30 cellular contexts compared by ENCODE assay signal in the genomic region with DNA sequence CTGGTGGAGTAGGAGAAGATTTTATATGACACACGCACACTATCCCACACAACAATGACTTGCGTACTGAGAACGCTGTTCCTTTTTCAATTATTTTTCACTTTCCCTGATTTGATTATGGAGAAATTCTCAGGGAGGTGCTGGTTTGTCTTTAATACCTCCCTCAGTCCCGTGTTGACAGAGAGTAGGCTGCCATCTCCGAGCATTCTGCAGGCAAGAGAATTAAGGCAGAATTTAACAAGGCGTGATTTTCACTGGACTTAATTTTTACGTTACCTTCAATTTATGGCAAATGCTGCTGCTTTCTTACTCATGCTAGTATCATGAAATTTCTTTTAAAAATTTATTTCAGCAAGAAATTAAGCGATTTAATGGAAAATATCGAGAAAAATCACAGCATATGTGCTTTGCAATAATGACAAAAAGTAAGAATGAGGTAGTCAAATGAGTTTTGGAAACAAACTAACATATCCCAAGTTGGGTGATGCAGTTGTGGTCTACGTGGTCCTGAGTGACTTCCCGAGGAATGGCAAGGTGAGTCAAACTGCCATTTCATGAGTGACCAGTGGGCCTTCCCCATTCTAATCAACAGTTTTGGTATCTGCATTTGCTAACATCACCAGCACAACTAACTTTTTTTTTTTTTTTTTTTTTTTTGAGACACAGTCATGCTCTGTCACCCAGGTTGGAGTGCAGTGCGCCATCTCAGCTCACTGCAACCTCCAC. TPM values are rescaled to one million over a fixed set of nuclear protein-coding genes. Genes with fewer than 3 reads are reported as not detected.
"Had no signal": no experiment of that assay in that cellular context is flagged by ENCODE, and none has a peak within 500 bp of the region (broad histone marks: within the 10 kb centered on the region; RNA-seq: fewer than 3 reads in every experiment).

No MANE protein-coding gene starts in this region.

- H3K9ac ChIP-seq: neural progenitor cell had no signal

- H3K36me3 Mint-ChIP-seq: activated naive CD4-positive, alpha-beta T cell treated with anti-CD3 and anti-CD28 coated beads, Interleukin-2, amount 10 ng/mL, durations not matched to agents 7 days and 5 days; activated naive CD8-positive, alpha-beta T cell treated with anti-CD3 and anti-CD28 coated beads, Interleukin-2, amount 10 ng/mL, durations not matched to agents 7 days and 5 days; brain; naive thymus-derived CD8-positive, alpha-beta T cell; neural progenitor cell had no signal

- H3K27me3 ChIP-seq: ascending aorta, cardiac muscle cell, colonic mucosa, gastrocnemius medialis, neural progenitor cell, spleen, testis, transverse colon had no signal

- ATAC-seq: gastrocnemius medialis; left cardiac atrium; naive thymus-derived CD8-positive, alpha-beta T cell; right cardiac atrium; stimulated activated naive CD8-positive, alpha-beta T cell treated with anti-CD3 and anti-CD28 coated beads, Interleukin-15, Interleukin-2, amounts not matched to agents 100 U/mL and 50 U/mL, for 24 hours; T-helper 17 cell had no signal

- H3K27me3 Mint-ChIP-seq: activated naive CD4-positive, alpha-beta T cell treated with anti-CD3 and anti-CD28 coated beads, Interleukin-2, amount 10 ng/mL, durations not matched to agents 7 days and 5 days; activated naive CD8-positive, alpha-beta T cell treated with anti-CD3 and anti-CD28 coated beads, Interleukin-2, amount 10 ng/mL, durations not matched to agents 7 days and 5 days; brain had no signal

- H3K4me1 Mint-ChIP-seq: activated naive CD4-positive, alpha-beta T cell treated with anti-CD3 and anti-CD28 coated beads, Interleukin-2, amount 10 ng/mL, durations not matched to agents 7 days and 5 days; activated naive CD8-positive, alpha-beta T cell treated with anti-CD3 and anti-CD28 coated beads, Interleukin-2, amount 10 ng/mL, durations not matched to agents 7 days and 5 days had no signal

- FAIRE-seq: keratinocyte, urothelium cell line had no signal

- H3K4me1 ChIP-seq: colonic mucosa had no signal

- DNase-seq: activated CD4-positive, alpha-beta T cell treated with anti-CD3 and anti-CD28 coated beads for 1 hour; activated CD4-positive, alpha-beta T cell treated with anti-CD3 and anti-CD28 coated beads, Interleukin-2, amount 50 U/mL, for 1 hour; activated effector memory CD4-positive, alpha-beta T cell treated with anti-CD3 and anti-CD28 coated beads, Interleukin-2, amount 50 U/mL, for 16 hours; activated naive CD4-positive, alpha-beta T cell treated with anti-CD3 and anti-CD28 coated beads, Interleukin-2, amount 10 ng/mL, durations not matched to agents 7 days and 5 days; activated naive CD8-positive, alpha-beta T cell treated with anti-CD3 and anti-CD28 coated beads, Interleukin-2, amount 10 ng/mL, durations not matched to agents 7 days and 5 days; cerebellar nuclear complex; colonic mucosa; effector CD8-positive, alpha-beta T cell; erythroblast; gastrocnemius medialis; hippocampal formation; left cardiac atrium; midbrain; naive thymus-derived CD8-positive, alpha-beta T cell; occipital lobe; posterior cingulate gyrus; right cardiac atrium; stimulated activated naive CD8-positive, alpha-beta T cell treated with anti-CD3 and anti-CD28 coated beads, Interleukin-15, Interleukin-2, amounts not matched to agents 100 U/mL and 50 U/mL, for 24 hours; T-helper 17 cell; T1000; testis; transverse colon; WERI-Rb-1 had no signal

- H3K9me3 Mint-ChIP-seq: activated naive CD4-positive, alpha-beta T cell treated with anti-CD3 and anti-CD28 coated beads, Interleukin-2, amount 10 ng/mL, durations not matched to agents 7 days and 5 days; activated naive CD8-positive, alpha-beta T cell treated with anti-CD3 and anti-CD28 coated beads, Interleukin-2, amount 10 ng/mL, durations not matched to agents 7 days and 5 days; naive thymus-derived CD8-positive, alpha-beta T cell had no signal

- H3K27ac ChIP-seq: ascending aorta, cardiac muscle cell, colonic mucosa, gastrocnemius medialis, neural progenitor cell, testis, transverse colon, WERI-Rb-1 had no signal

- H3K4me3 Mint-ChIP-seq: activated naive CD4-positive, alpha-beta T cell treated with anti-CD3 and anti-CD28 coated beads, Interleukin-2, amount 10 ng/mL, durations not matched to agents 7 days and 5 days; activated naive CD8-positive, alpha-beta T cell treated with anti-CD3 and anti-CD28 coated beads, Interleukin-2, amount 10 ng/mL, durations not matched to agents 7 days and 5 days; brain; naive thymus-derived CD8-positive, alpha-beta T cell; neural progenitor cell; T-helper 17 cell had no signal

- H3K9me3 ChIP-seq: ascending aorta, colonic mucosa, gastrocnemius medialis, testis, transverse colon had no signal

- H3K4me3 ChIP-seq: ascending aorta, cardiac muscle cell, colonic mucosa, gastrocnemius medialis, neural progenitor cell, spleen, testis, transverse colon had no signal

- H3K27ac Mint-ChIP-seq: activated naive CD4-positive, alpha-beta T cell treated with anti-CD3 and anti-CD28 coated beads, Interleukin-2, amount 10 ng/mL, durations not matched to agents 7 days and 5 days; activated naive CD8-positive, alpha-beta T cell treated with anti-CD3 and anti-CD28 coated beads, Interleukin-2, amount 10 ng/mL, durations not matched to agents 7 days and 5 days; brain; naive thymus-derived CD8-positive, alpha-beta T cell; neural progenitor cell; T-helper 17 cell had no signal

- H3K36me3 ChIP-seq: ascending aorta, cardiac muscle cell, colonic mucosa, gastrocnemius medialis, neural progenitor cell, transverse colon, WERI-Rb-1 had no signal

RNA-seq across cellular contexts. Expression of a gene that starts 16.9 kb away (rescaled TPM):
- total RNA-seq: activated naive CD8-positive, alpha-beta T cell treated with anti-CD3 and anti-CD28 coated beads, Interleukin-2, amount 10 ng/mL, durations not matched to agents 7 days and 5 days had no signal
- polyA plus RNA-seq: naive thymus-derived CD8-positive, alpha-beta T cell had no signal
